1 cellular context compared by ENCODE assay signal in the genomic region with DNA sequence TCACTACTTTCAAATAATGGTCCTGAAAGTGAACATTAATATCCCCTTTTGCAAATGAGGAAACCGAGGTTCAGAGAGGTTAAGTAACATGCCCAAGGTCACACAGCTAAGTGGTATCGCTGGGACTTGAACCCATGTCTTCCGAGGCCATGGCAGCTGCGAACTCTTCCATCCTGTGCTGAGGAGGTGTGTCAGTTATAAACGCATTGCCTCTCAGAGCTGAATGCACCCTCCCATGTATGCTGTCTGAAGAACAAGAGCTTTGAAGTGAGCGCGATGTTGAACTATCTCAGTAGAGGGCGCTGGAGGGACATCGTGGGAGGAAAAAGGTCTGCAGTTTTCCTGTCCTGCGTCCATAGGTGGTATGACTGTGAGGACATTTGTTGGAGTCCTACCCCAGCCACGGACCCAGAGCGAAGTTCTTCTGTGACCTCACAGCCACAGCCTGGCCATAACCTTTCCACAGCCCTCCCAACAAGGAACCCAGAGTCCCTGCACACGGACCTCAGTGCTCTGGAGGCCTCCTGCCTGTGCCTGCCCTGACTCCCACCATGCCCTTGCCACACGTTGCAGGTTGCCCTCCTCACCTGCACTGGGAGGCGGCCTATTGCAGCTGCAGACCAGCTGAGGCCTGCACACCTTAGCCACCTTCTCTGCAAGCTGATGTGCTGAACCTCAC.
TF ChIP-seq lines count a peak whose summit lies in the region.

No MANE protein-coding gene starts in this region.

TF ChIP-seq in HepG2, 621 proteins besides CTCF, POLR2A, EP300 and RAD21 (continued from another document and continues in another):
- TF ChIP-seq, protein P1, sequence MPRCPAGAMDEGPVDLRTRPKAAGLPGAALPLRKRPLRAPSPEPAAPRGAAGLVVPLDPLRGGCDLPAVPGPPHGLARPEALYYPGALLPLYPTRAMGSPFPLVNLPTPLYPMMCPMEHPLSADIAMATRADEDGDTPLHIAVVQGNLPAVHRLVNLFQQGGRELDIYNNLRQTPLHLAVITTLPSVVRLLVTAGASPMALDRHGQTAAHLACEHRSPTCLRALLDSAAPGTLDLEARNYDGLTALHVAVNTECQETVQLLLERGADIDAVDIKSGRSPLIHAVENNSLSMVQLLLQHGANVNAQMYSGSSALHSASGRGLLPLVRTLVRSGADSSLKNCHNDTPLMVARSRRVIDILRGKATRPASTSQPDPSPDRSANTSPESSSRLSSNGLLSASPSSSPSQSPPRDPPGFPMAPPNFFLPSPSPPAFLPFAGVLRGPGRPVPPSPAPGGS (CRISPR knock-in tag; IDR thresholded peaks at IDR 0.05): no peak
- TF ChIP-seq HHEX (CRISPR knock-in tag; IDR thresholded peaks at IDR 0.05) (no peak), SNAPC2 (CRISPR knock-in tag; IDR thresholded peaks at IDR 0.05) (no peak), KLF12 (CRISPR knock-in tag; IDR thresholded peaks at IDR 0.05; ENCODE audit: borderline replicate concordance) (no peak), SKI (IDR thresholded peaks at IDR 0.05; ENCODE audit: partially characterized antibody) (no peak), ZNF788 (CRISPR knock-in tag; IDR thresholded peaks at IDR 0.05; ENCODE audit: borderline replicate concordance) (peak; percentile 63; the same call in 1 of the 2 replicates), TBX2 (CRISPR knock-in tag; IDR thresholded peaks at IDR 0.05; ENCODE audit: borderline replicate concordance) (0 out of 2 replicates have a peak, but pooled peaks have one; percentile 33), RCOR2 (CRISPR knock-in tag; IDR thresholded peaks at IDR 0.05) (no peak), ZIK1 (CRISPR knock-in tag; IDR thresholded peaks at IDR 0.05; ENCODE audit: borderline replicate concordance, low read depth) (no peak), ZMAT3 (CRISPR knock-in tag; conservative IDR thresholded peaks at IDR 0.05) (0 out of 2 replicates have a peak, but pooled peaks have one; percentile 31), ZBTB21 (CRISPR knock-in tag; IDR thresholded peaks at IDR 0.05) (peak; percentile 63; the same call in 1 of the 2 replicates), NFRKB (IDR thresholded peaks at IDR 0.05) (no peak), ARNT2 (CRISPR knock-in tag; IDR thresholded peaks at IDR 0.05; ENCODE audit: low read depth) (0 out of 2 replicates have a peak, but pooled peaks have one; percentile 34), FOXC1 (CRISPR knock-in tag; IDR thresholded peaks at IDR 0.05; ENCODE audit: borderline replicate concordance) (no peak), SP140L (CRISPR knock-in tag; IDR thresholded peaks at IDR 0.05; ENCODE audit: borderline replicate concordance) (no peak), KDM2A (CRISPR knock-in tag; IDR thresholded peaks at IDR 0.05; ENCODE audit: borderline replicate concordance, low read depth) (peak; percentile 44; the same call in 1 of the 2 replicates), DNMT3B (CRISPR knock-in tag; conservative IDR thresholded peaks at IDR 0.05) (no peak), RFXAP (CRISPR knock-in tag; IDR thresholded peaks at IDR 0.05; ENCODE audit: borderline replicate concordance) (no peak), HDAC1 (CRISPR knock-in tag; IDR thresholded peaks at IDR 0.05) (no peak), ZMYM3 (CRISPR knock-in tag; IDR thresholded peaks at IDR 0.05) (peak; percentile 93), STAG1 (CRISPR knock-in tag; IDR thresholded peaks at IDR 0.05) (peak; percentile 87), MEIS2 (CRISPR knock-in tag; IDR thresholded peaks at IDR 0.05) (no peak), ZNF674 (CRISPR knock-in tag; IDR thresholded peaks at IDR 0.05; ENCODE audit: low read depth) (no peak), DNMT1 (CRISPR knock-in tag; IDR thresholded peaks at IDR 0.05) (no peak), ZMYM4 (CRISPR knock-in tag; IDR thresholded peaks at IDR 0.05) (peak; percentile 54; the same call in 1 of the 2 replicates), EZH2 (conservative IDR thresholded peaks at IDR 0.05; ENCODE audit: low read depth, low read length) (no peak)
- TF ChIP-seq, protein P2, sequence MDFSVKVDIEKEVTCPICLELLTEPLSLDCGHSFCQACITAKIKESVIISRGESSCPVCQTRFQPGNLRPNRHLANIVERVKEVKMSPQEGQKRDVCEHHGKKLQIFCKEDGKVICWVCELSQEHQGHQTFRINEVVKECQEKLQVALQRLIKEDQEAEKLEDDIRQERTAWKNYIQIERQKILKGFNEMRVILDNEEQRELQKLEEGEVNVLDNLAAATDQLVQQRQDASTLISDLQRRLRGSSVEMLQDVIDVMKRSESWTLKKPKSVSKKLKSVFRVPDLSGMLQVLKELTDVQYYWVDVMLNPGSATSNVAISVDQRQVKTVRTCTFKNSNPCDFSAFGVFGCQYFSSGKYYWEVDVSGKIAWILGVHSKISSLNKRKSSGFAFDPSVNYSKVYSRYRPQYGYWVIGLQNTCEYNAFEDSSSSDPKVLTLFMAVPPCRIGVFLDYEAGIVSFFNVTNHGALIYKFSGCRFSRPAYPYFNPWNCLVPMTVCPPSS (IDR thresholded peaks at IDR 0.05): no peak
- TF ChIP-seq, protein P3, sequence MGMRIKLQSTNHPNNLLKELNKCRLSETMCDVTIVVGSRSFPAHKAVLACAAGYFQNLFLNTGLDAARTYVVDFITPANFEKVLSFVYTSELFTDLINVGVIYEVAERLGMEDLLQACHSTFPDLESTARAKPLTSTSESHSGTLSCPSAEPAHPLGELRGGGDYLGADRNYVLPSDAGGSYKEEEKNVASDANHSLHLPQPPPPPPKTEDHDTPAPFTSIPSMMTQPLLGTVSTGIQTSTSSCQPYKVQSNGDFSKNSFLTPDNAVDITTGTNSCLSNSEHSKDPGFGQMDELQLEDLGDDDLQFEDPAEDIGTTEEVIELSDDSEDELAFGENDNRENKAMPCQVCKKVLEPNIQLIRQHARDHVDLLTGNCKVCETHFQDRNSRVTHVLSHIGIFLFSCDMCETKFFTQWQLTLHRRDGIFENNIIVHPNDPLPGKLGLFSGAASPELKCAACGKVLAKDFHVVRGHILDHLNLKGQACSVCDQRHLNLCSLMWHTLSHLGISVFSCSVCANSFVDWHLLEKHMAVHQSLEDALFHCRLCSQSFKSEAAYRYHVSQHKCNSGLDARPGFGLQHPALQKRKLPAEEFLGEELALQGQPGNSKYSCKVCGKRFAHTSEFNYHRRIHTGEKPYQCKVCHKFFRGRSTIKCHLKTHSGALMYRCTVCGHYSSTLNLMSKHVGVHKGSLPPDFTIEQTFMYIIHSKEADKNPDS (CRISPR knock-in tag; IDR thresholded peaks at IDR 0.05): 0 out of 2 replicates have a peak, but pooled peaks have one; percentile 32
- TF ChIP-seq, protein P4, sequence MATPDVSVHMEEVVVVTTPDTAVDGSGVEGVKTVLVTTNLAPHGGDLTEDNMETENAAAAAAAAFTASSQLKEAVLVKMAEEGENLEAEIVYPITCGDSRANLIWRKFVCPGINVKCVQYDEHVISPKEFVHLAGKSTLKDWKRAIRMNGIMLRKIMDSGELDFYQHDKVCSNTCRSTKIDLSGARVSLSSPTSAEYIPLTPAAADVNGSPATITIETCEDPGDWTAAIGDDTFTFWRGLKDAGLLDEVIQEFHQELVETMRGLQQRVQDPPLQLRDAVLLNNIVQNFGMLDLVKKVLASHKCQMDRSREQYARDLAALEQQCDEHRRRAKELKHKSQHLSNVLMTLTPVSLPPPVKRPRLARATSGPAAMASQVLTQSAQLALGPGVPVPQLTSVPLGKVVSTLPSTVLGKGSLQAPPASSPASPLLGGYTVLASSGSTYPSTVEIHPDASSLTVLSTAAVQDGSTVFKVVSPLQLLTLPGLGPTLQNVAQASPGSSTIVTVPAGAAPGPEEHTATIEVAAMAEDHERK (CRISPR knock-in tag; IDR thresholded peaks at IDR 0.05; ENCODE audit: low read depth): no peak
- TF ChIP-seq, protein P5, sequence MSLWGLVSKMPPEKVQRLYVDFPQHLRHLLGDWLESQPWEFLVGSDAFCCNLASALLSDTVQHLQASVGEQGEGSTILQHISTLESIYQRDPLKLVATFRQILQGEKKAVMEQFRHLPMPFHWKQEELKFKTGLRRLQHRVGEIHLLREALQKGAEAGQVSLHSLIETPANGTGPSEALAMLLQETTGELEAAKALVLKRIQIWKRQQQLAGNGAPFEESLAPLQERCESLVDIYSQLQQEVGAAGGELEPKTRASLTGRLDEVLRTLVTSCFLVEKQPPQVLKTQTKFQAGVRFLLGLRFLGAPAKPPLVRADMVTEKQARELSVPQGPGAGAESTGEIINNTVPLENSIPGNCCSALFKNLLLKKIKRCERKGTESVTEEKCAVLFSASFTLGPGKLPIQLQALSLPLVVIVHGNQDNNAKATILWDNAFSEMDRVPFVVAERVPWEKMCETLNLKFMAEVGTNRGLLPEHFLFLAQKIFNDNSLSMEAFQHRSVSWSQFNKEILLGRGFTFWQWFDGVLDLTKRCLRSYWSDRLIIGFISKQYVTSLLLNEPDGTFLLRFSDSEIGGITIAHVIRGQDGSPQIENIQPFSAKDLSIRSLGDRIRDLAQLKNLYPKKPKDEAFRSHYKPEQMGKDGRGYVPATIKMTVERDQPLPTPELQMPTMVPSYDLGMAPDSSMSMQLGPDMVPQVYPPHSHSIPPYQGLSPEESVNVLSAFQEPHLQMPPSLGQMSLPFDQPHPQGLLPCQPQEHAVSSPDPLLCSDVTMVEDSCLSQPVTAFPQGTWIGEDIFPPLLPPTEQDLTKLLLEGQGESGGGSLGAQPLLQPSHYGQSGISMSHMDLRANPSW (CRISPR knock-in tag; IDR thresholded peaks at IDR 0.05; ENCODE audit: borderline replicate concordance): no peak
- TF ChIP-seq, protein P6, sequence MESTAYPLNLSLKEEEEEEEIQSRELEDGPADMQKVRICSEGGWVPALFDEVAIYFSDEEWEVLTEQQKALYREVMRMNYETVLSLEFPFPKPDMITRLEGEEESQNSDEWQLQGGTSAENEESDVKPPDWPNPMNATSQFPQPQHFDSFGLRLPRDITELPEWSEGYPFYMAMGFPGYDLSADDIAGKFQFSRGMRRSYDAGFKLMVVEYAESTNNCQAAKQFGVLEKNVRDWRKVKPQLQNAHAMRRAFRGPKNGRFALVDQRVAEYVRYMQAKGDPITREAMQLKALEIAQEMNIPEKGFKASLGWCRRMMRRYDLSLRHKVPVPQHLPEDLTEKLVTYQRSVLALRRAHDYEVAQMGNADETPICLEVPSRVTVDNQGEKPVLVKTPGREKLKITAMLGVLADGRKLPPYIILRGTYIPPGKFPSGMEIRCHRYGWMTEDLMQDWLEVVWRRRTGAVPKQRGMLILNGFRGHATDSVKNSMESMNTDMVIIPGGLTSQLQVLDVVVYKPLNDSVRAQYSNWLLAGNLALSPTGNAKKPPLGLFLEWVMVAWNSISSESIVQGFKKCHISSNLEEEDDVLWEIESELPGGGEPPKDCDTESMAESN (CRISPR knock-in tag; conservative IDR thresholded peaks at IDR 0.05): peak; percentile 56; the same call in 1 of the 2 replicates
- TF ChIP-seq, protein P7, sequence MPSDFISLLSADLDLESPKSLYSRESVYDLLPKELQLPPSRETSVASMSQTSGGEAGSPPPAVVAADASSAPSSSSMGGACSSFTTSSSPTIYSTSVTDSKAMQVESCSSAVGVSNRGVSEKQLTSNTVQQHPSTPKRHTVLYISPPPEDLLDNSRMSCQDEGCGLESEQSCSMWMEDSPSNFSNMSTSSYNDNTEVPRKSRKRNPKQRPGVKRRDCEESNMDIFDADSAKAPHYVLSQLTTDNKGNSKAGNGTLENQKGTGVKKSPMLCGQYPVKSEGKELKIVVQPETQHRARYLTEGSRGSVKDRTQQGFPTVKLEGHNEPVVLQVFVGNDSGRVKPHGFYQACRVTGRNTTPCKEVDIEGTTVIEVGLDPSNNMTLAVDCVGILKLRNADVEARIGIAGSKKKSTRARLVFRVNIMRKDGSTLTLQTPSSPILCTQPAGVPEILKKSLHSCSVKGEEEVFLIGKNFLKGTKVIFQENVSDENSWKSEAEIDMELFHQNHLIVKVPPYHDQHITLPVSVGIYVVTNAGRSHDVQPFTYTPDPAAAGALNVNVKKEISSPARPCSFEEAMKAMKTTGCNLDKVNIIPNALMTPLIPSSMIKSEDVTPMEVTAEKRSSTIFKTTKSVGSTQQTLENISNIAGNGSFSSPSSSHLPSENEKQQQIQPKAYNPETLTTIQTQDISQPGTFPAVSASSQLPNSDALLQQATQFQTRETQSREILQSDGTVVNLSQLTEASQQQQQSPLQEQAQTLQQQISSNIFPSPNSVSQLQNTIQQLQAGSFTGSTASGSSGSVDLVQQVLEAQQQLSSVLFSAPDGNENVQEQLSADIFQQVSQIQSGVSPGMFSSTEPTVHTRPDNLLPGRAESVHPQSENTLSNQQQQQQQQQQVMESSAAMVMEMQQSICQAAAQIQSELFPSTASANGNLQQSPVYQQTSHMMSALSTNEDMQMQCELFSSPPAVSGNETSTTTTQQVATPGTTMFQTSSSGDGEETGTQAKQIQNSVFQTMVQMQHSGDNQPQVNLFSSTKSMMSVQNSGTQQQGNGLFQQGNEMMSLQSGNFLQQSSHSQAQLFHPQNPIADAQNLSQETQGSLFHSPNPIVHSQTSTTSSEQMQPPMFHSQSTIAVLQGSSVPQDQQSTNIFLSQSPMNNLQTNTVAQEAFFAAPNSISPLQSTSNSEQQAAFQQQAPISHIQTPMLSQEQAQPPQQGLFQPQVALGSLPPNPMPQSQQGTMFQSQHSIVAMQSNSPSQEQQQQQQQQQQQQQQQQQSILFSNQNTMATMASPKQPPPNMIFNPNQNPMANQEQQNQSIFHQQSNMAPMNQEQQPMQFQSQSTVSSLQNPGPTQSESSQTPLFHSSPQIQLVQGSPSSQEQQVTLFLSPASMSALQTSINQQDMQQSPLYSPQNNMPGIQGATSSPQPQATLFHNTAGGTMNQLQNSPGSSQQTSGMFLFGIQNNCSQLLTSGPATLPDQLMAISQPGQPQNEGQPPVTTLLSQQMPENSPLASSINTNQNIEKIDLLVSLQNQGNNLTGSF (CRISPR knock-in tag; IDR thresholded peaks at IDR 0.05): no peak
- TF ChIP-seq, protein P8, sequence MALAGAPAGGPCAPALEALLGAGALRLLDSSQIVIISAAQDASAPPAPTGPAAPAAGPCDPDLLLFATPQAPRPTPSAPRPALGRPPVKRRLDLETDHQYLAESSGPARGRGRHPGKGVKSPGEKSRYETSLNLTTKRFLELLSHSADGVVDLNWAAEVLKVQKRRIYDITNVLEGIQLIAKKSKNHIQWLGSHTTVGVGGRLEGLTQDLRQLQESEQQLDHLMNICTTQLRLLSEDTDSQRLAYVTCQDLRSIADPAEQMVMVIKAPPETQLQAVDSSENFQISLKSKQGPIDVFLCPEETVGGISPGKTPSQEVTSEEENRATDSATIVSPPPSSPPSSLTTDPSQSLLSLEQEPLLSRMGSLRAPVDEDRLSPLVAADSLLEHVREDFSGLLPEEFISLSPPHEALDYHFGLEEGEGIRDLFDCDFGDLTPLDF (CRISPR knock-in tag; IDR thresholded peaks at IDR 0.05): no peak
